Comparison of ENCODE assay signal across 1 cellular context in the genomic region with DNA sequence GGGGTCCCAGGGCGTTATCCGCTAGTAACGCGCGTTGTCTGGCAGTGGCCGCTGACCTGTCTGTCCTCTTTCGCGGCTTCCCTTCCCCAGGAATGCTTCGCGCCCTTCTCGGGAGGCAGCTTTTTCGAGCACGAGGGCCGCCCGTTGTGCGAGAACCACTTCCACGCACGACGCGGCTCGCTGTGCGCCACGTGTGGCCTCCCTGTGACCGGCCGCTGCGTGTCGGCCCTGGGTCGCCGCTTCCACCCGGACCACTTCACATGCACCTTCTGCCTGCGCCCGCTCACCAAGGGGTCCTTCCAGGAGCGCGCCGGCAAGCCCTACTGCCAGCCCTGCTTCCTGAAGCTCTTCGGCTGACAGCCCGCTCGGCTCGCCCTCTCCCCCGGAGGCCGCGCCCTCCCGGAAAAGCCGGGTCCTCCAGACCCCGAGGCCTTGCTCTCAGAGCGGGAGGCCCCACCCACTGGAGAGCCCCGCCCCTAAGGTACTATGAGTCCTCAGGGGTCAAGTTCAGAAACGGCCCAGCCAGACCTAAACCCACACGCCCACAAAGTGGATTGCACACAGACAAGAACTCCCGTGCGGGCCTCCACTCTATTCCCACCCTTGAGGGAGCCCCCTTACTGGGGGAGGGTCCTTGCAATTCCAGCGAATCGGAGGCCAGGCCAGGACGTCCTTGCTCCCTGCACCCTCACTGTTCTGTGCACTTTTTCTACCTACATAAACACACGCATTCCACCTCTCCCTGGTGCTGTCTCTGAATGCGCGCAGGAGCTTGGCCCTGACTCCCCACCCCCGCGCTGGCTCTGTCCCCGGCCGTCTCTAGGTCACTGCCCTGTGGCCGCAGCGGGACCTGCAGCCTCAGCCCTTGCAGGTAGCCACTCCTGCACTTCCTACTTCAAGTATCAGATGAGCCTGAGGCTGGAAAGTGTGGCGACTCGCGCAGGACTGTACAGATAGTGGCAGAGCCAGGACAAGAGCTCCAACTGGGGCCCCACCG.
TF ChIP-seq lines count a peak whose summit lies in the region.

No MANE protein-coding gene starts in this region.

TF ChIP-seq in HepG2, 621 proteins besides CTCF, POLR2A, EP300 and RAD21 (continued from another document and continues in another):
- TF ChIP-seq, protein P1, sequence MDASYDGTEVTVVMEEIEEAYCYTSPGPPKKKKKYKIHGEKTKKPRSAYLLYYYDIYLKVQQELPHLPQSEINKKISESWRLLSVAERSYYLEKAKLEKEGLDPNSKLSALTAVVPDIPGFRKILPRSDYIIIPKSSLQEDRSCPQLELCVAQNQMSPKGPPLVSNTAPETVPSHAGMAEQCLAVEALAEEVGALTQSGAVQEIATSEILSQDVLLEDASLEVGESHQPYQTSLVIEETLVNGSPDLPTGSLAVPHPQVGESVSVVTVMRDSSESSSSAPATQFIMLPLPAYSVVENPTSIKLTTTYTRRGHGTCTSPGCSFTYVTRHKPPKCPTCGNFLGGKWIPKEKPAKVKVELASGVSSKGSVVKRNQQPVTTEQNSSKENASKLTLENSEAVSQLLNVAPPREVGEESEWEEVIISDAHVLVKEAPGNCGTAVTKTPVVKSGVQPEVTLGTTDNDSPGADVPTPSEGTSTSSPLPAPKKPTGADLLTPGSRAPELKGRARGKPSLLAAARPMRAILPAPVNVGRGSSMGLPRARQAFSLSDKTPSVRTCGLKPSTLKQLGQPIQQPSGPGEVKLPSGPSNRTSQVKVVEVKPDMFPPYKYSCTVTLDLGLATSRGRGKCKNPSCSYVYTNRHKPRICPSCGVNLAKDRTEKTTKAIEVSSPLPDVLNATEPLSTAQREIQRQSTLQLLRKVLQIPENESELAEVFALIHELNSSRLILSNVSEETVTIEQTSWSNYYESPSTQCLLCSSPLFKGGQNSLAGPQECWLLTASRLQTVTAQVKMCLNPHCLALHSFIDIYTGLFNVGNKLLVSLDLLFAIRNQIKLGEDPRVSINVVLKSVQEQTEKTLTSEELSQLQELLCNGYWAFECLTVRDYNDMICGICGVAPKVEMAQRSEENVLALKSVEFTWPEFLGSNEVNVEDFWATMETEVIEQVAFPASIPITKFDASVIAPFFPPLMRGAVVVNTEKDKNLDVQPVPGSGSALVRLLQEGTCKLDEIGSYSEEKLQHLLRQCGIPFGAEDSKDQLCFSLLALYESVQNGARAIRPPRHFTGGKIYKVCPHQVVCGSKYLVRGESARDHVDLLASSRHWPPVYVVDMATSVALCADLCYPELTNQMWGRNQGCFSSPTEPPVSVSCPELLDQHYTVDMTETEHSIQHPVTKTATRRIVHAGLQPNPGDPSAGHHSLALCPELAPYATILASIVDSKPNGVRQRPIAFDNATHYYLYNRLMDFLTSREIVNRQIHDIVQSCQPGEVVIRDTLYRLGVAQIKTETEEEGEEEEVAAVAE (CRISPR knock-in tag; IDR thresholded peaks at IDR 0.05; ENCODE audit: borderline replicate concordance) = 0 out of 2 replicates have a peak, but pooled peaks have one; percentile 18
- TF ChIP-seq, protein P2, sequence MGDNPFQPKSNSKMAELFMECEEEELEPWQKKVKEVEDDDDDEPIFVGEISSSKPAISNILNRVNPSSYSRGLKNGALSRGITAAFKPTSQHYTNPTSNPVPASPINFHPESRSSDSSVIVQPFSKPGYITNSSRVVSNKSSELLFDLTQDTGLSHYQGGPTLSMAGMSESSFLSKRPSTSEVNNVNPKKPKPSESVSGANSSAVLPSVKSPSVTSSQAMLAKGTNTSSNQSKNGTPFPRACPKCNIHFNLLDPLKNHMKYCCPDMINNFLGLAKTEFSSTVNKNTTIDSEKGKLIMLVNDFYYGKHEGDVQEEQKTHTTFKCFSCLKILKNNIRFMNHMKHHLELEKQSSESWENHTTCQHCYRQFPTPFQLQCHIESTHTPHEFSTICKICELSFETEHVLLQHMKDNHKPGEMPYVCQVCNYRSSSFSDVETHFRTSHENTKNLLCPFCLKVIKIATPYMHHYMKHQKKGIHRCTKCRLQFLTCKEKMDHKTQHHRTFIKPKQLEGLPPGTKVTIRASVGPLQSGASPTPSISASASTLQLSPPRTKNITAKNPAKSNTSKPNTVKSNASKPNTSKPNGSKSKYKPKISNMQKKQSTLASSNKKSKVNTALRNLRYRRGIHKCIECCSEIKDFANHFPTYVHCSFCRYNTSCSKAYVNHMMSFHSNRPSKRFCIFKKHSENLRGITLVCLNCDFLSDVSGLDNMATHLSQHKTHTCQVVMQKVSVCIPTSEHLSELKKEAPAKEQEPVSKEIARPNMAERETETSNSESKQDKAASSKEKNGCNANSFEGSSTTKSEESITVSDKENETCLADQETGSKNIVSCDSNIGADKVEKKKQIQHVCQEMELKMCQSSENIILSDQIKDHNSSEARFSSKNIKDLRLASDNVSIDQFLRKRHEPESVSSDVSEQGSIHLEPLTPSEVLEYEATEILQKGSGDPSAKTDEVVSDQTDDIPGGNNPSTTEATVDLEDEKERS (CRISPR knock-in tag; IDR thresholded peaks at IDR 0.05) = peak; percentile 87; the same call in 1 of the 2 replicates
- TF ChIP-seq ZFP90 (CRISPR knock-in tag; IDR thresholded peaks at IDR 0.05; ENCODE audit: borderline replicate concordance) (no peak; the same call in 1 of the 2 replicates), ZNF354B (CRISPR knock-in tag; IDR thresholded peaks at IDR 0.05) (no peak), SP2 (CRISPR knock-in tag; IDR thresholded peaks at IDR 0.05) (peak; percentile 45), ATRX (CRISPR knock-in tag; IDR thresholded peaks at IDR 0.05; ENCODE audit: borderline replicate concordance) (no peak), ZNF75D (CRISPR knock-in tag; IDR thresholded peaks at IDR 0.05; ENCODE audit: borderline replicate concordance) (no peak), ZNF749 (CRISPR knock-in tag; IDR thresholded peaks at IDR 0.05; ENCODE audit: borderline replicate concordance) (0 out of 2 replicates have a peak, but pooled peaks have one; percentile 25), ZNF7 (CRISPR knock-in tag; IDR thresholded peaks at IDR 0.05) (no peak), HOXA9 (CRISPR knock-in tag; IDR thresholded peaks at IDR 0.05; ENCODE audit: borderline replicate concordance) (no peak), GTF3A (CRISPR knock-in tag; conservative IDR thresholded peaks at IDR 0.05) (peak; percentile 90; the same call in 1 of the 2 replicates), GATAD2A (CRISPR knock-in tag; IDR thresholded peaks at IDR 0.05) (peak; percentile 58), KDM5A (IDR thresholded peaks at IDR 0.05; ENCODE audit: borderline replicate concordance, low read length) (no peak; the same call in 1 of the 2 replicates), RFX5 (IDR thresholded peaks at IDR 0.05; ENCODE audit: low read depth, low read length) (no peak), SETDB1 (CRISPR knock-in tag; IDR thresholded peaks at IDR 0.05; ENCODE audit: borderline replicate concordance) (no peak), ZNF337 (CRISPR knock-in tag; IDR thresholded peaks at IDR 0.05; ENCODE audit: borderline replicate concordance, low read depth) (peak; percentile 74; the same call in 1 of the 2 replicates), ZNF253 (CRISPR knock-in tag; IDR thresholded peaks at IDR 0.05; ENCODE audit: borderline replicate concordance) (no peak), ZNF256 (CRISPR knock-in tag; conservative IDR thresholded peaks at IDR 0.05) (0 out of 2 replicates have a peak, but pooled peaks have one; percentile 17), TBX2 (CRISPR knock-in tag; IDR thresholded peaks at IDR 0.05; ENCODE audit: borderline replicate concordance) (peak; percentile 75), MEF2D (CRISPR knock-in tag; IDR thresholded peaks at IDR 0.05) (peak; percentile 91), ERF (CRISPR knock-in tag; IDR thresholded peaks at IDR 0.05) (peak; percentile 88)
- TF ChIP-seq, protein P3, sequence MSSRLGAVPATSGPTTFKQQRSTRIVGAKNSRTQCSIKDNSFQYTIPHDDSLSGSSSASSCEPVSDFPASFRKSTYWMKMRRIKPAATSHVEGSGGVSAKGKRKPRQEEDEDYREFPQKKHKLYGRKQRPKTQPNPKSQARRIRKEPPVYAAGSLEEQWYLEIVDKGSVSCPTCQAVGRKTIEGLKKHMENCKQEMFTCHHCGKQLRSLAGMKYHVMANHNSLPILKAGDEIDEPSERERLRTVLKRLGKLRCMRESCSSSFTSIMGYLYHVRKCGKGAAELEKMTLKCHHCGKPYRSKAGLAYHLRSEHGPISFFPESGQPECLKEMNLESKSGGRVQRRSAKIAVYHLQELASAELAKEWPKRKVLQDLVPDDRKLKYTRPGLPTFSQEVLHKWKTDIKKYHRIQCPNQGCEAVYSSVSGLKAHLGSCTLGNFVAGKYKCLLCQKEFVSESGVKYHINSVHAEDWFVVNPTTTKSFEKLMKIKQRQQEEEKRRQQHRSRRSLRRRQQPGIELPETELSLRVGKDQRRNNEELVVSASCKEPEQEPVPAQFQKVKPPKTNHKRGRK (CRISPR knock-in tag; IDR thresholded peaks at IDR 0.05) = no peak
- TF ChIP-seq, protein P4, sequence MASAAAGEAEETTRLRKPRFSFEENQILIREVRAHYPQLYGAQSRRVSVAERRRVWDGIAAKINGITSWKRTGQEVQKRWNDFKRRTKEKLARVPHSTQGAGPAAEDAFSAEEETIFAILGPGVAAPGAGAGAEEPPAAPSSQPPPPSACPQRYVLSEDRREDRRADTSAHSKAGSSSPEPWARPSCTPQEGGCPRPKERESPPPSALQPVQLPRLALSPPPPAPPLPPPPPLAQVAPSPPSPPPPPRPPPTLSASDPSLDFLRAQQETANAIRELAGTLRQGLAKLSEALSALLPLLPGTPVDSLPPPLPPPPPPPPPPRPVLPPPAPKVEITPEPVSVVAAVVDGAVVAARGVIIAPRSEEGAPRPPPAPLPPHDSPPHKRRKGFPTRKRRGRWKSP (CRISPR knock-in tag; IDR thresholded peaks at IDR 0.05) = peak; percentile 55
- TF ChIP-seq, protein P5, sequence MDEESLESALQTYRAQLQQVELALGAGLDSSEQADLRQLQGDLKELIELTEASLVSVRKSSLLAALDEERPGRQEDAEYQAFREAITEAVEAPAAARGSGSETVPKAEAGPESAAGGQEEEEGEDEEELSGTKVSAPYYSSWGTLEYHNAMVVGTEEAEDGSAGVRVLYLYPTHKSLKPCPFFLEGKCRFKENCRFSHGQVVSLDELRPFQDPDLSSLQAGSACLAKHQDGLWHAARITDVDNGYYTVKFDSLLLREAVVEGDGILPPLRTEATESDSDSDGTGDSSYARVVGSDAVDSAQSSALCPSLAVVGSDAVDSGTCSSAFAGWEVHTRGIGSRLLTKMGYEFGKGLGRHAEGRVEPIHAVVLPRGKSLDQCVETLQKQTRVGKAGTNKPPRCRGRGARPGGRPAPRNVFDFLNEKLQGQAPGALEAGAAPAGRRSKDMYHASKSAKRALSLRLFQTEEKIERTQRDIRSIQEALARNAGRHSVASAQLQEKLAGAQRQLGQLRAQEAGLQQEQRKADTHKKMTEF (CRISPR knock-in tag; IDR thresholded peaks at IDR 0.05) = peak; percentile 75
- TF ChIP-seq, protein P6, sequence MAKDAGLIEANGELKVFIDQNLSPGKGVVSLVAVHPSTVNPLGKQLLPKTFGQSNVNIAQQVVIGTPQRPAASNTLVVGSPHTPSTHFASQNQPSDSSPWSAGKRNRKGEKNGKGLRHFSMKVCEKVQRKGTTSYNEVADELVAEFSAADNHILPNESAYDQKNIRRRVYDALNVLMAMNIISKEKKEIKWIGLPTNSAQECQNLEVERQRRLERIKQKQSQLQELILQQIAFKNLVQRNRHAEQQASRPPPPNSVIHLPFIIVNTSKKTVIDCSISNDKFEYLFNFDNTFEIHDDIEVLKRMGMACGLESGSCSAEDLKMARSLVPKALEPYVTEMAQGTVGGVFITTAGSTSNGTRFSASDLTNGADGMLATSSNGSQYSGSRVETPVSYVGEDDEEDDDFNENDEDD (CRISPR knock-in tag; IDR thresholded peaks at IDR 0.05; ENCODE audit: borderline replicate concordance) = peak; percentile 67
- TF ChIP-seq, protein P7, sequence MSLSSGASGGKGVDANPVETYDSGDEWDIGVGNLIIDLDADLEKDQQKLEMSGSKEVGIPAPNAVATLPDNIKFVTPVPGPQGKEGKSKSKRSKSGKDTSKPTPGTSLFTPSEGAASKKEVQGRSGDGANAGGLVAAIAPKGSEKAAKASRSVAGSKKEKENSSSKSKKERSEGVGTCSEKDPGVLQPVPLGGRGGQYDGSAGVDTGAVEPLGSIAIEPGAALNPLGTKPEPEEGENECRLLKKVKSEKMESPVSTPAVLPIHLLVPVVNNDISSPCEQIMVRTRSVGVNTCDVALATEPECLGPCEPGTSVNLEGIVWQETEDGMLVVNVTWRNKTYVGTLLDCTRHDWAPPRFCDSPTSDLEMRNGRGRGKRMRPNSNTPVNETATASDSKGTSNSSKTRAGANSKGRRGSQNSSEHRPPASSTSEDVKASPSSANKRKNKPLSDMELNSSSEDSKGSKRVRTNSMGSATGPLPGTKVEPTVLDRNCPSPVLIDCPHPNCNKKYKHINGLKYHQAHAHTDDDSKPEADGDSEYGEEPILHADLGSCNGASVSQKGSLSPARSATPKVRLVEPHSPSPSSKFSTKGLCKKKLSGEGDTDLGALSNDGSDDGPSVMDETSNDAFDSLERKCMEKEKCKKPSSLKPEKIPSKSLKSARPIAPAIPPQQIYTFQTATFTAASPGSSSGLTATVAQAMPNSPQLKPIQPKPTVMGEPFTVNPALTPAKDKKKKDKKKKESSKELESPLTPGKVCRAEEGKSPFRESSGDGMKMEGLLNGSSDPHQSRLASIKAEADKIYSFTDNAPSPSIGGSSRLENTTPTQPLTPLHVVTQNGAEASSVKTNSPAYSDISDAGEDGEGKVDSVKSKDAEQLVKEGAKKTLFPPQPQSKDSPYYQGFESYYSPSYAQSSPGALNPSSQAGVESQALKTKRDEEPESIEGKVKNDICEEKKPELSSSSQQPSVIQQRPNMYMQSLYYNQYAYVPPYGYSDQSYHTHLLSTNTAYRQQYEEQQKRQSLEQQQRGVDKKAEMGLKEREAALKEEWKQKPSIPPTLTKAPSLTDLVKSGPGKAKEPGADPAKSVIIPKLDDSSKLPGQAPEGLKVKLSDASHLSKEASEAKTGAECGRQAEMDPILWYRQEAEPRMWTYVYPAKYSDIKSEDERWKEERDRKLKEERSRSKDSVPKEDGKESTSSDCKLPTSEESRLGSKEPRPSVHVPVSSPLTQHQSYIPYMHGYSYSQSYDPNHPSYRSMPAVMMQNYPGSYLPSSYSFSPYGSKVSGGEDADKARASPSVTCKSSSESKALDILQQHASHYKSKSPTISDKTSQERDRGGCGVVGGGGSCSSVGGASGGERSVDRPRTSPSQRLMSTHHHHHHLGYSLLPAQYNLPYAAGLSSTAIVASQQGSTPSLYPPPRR (CRISPR knock-in tag; IDR thresholded peaks at IDR 0.05; ENCODE audit: borderline replicate concordance) = peak; percentile 56
- TF ChIP-seq, protein P8, sequence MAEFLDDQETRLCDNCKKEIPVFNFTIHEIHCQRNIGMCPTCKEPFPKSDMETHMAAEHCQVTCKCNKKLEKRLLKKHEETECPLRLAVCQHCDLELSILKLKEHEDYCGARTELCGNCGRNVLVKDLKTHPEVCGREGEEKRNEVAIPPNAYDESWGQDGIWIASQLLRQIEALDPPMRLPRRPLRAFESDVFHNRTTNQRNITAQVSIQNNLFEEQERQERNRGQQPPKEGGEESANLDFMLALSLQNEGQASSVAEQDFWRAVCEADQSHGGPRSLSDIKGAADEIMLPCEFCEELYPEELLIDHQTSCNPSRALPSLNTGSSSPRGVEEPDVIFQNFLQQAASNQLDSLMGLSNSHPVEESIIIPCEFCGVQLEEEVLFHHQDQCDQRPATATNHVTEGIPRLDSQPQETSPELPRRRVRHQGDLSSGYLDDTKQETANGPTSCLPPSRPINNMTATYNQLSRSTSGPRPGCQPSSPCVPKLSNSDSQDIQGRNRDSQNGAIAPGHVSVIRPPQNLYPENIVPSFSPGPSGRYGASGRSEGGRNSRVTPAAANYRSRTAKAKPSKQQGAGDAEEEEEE (CRISPR knock-in tag; IDR thresholded peaks at IDR 0.05; ENCODE audit: borderline replicate concordance) = 0 out of 2 replicates have a peak, but pooled peaks have one; percentile 28
- TF ChIP-seq, protein P9, sequence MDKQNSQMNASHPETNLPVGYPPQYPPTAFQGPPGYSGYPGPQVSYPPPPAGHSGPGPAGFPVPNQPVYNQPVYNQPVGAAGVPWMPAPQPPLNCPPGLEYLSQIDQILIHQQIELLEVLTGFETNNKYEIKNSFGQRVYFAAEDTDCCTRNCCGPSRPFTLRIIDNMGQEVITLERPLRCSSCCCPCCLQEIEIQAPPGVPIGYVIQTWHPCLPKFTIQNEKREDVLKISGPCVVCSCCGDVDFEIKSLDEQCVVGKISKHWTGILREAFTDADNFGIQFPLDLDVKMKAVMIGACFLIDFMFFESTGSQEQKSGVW (CRISPR knock-in tag; IDR thresholded peaks at IDR 0.05; ENCODE audit: borderline replicate concordance) = no peak
